ENCODE assay signal across 10 cellular contexts in genomic region chr1:242146640-242147039, GRCh38.
DNase-seq lines count a peak whose midpoint lies in the region; ATAC-seq and TF ChIP-seq lines count a peak whose summit lies in the region.
"Had no signal": no experiment of that assay in that cellular context is flagged by ENCODE, and none has a peak within 500 bp of the region (broad histone marks: within the 10 kb centered on the region; RNA-seq: fewer than 3 reads in every experiment).

No MANE protein-coding gene starts in this region.

- H3K4ac ChIP-seq in neuronal stem cell (ENCODE audit: low read length) (no peak overlapping the region), mesendoderm (ENCODE audit: low read depth, low read length) (no peak overlapping the region)

- H3K14ac ChIP-seq in neuronal stem cell (ENCODE audit: low read length): no peak overlapping the region

- H3K18ac ChIP-seq in neuronal stem cell (ENCODE audit: low read length) (no peak overlapping the region), mesendoderm (ENCODE audit: low read length) (no peak overlapping the region)

- no peak overlapping the region for H2BK12ac ChIP-seq in neuronal stem cell (ENCODE audit: low read length)

- no peak for TF ChIP-seq POLR2A in vagina (IDR thresholded peaks at IDR 0.05)

- peaks cover 3% of the 10 kb centered on the region in 2 donors for H3K4me1 ChIP-seq in neuronal stem cell (ENCODE audit: control insufficient read depth in 2 of 2, insufficient read depth in 1 of 2, low read depth in 1 of 2, low read length in 2 of 2)
- H3K4me1 ChIP-seq in vagina: no peaks in the 10 kb centered on the region
- no peaks in the 10 kb centered on the region for H3K4me1 ChIP-seq in mesendoderm (ENCODE audit: control insufficient read depth, low read depth, low read length)

- H3K9me3 ChIP-seq in neuronal stem cell (replicated peaks in 1 of 2; ENCODE audit: control insufficient read depth in 2 of 2, insufficient read depth in 1 of 2, low read depth in 1 of 2, low read length in 2 of 2): peaks cover 0 to 15% of the 10 kb centered on the region in 2 donors
- no peaks in the 10 kb centered on the region for H3K9me3 ChIP-seq in vagina

- H3K4me2 ChIP-seq in neuronal stem cell (ENCODE audit: insufficient read depth, low read length, poor library complexity, severe bottlenecking) (no peak overlapping the region), mesendoderm (ENCODE audit: low read length) (no peak overlapping the region)

- H2BK15ac ChIP-seq in neuronal stem cell (ENCODE audit: low read length): no peak overlapping the region
- H2BK15ac ChIP-seq in mesendoderm (replicated peaks; ENCODE audit: low read depth): no peak overlapping the region

- H4K8ac ChIP-seq in neuronal stem cell (ENCODE audit: low read depth, low read length) (no peak overlapping the region), mesendoderm (ENCODE audit: low read depth, low read length) (no peak overlapping the region)

- peak overlapping the region; percentile 62 for H2AFZ ChIP-seq in neuronal stem cell (ENCODE audit: low read length)

- no peak overlapping the region for H2BK5ac ChIP-seq in neuronal stem cell (ENCODE audit: low read length)
- H2BK5ac ChIP-seq in mesendoderm (ENCODE audit: low read length): no peak overlapping the region

- H2AK5ac ChIP-seq in neuronal stem cell (ENCODE audit: low read depth, low read length) (no peak overlapping the region), mesendoderm (ENCODE audit: low read length) (no peak overlapping the region)

- H4K5ac ChIP-seq in mesendoderm (ENCODE audit: low read length): no peak overlapping the region

- H3K27ac ChIP-seq in VCaP (peak overlapping the region; percentile 43), neuronal stem cell (replicated peaks; ENCODE audit: low read length) (no peak overlapping the region), vagina (no peak overlapping the region), mesendoderm (ENCODE audit: low read depth, low read length) (no peak overlapping the region)

- H3K23ac ChIP-seq in neuronal stem cell (ENCODE audit: low read depth, low read length, poor library complexity) (no peak overlapping the region), mesendoderm (ENCODE audit: low read length) (no peak overlapping the region)

- H4K91ac ChIP-seq in neuronal stem cell (ENCODE audit: low read depth, low read length, poor library complexity): no peak overlapping the region

- H3K56ac ChIP-seq in mesendoderm (ENCODE audit: low read length): no peak overlapping the region

- H3K4me3 ChIP-seq in neuronal stem cell (ENCODE audit: low read length in 2 of 2) (peak overlapping the region in 1 of 2 donors; percentile 7), vagina (no peak overlapping the region), mesendoderm (ENCODE audit: low read length) (no peak overlapping the region)

- H3K79me2 ChIP-seq in mesendoderm (ENCODE audit: control insufficient read depth, insufficient read depth, low read length): no peaks in the 10 kb centered on the region

- H3K79me1 ChIP-seq in neuronal stem cell (ENCODE audit: low read depth, low read length): no peaks in the 10 kb centered on the region
- no peaks in the 10 kb centered on the region for H3K79me1 ChIP-seq in mesendoderm (ENCODE audit: low read length)

- H3K36me3 ChIP-seq in neuronal stem cell (replicated peaks in 1 of 2; ENCODE audit: control insufficient read depth in 2 of 2, insufficient read depth in 2 of 2, low read length in 2 of 2) (no peaks in the 10 kb centered on the region), vagina (no peaks in the 10 kb centered on the region), mesendoderm (ENCODE audit: control insufficient read depth, insufficient read depth, low read length) (no peaks in the 10 kb centered on the region)

- DNase-seq in neuronal stem cell (ENCODE audit: low spot score) (no peak), vagina (ENCODE audit: extremely low spot score in 2 of 2) (no peak), mesendoderm (no peak), HK-2 (ENCODE audit: unreplicated experiment) (no peak)
- DNase-seq in activated CD4-positive, alpha-beta T cell treated with anti-CD3 and anti-CD28 coated beads for 4 hours: no peak
- DNase-seq: activated T-cell treated with anti-CD3 and anti-CD28 coated beads, Interleukin-2, amount 50 U/mL, for 24 hours; stimulated activated CD8-positive, alpha-beta memory T cell treated with anti-CD3 and anti-CD28 coated beads, Interleukin-4, amount 100 ng/mL, for 48 hours had no signal

- H3K9ac ChIP-seq in neuronal stem cell (ENCODE audit: low read depth, low read length, poor library complexity) (no peak overlapping the region), mesendoderm (ENCODE audit: low read length) (no peak overlapping the region)

- WGBS in neuronal stem cell (ENCODE audit: extremely low coverage in 2 of 2, insufficient read length in 2 of 2, insufficient replicate concordance in 1 of 2), 2 donors: no CpG with 5 or more reads among the region's 3 CpGs
- no CpG with 5 or more reads among the region's 3 CpGs for WGBS in mesendoderm (ENCODE audit: extremely low coverage, insufficient coverage, low lambda C conversion rate)

- ATAC-seq in GM18873 (IDR thresholded peaks at IDR 0.05; ENCODE audit: low FRiP score, unreplicated experiment) (peak; percentile 7), HG03139 (IDR thresholded peaks at IDR 0.05; ENCODE audit: unreplicated experiment) (peak; percentile 30)

- H2BK120ac ChIP-seq in neuronal stem cell (ENCODE audit: low read depth, low read length) (no peak overlapping the region), mesendoderm (ENCODE audit: low read depth, low read length) (no peak overlapping the region)

- intact Hi-C loops in vagina (cut with DNase I): no loop called here

- H3K27me3 ChIP-seq in neuronal stem cell (ENCODE audit: control insufficient read depth in 3 of 3, insufficient read depth in 3 of 3, low read depth in 1 of 3, low read length in 3 of 3): no peaks in the 10 kb centered on the region
- no peaks in the 10 kb centered on the region for H3K27me3 ChIP-seq in vagina
- no peaks in the 10 kb centered on the region for H3K27me3 ChIP-seq in mesendoderm (ENCODE audit: insufficient read depth, low read length, poor library complexity)

- no peak for TF ChIP-seq CTCF in VCaP (conservative IDR thresholded peaks at IDR 0.05)
- TF ChIP-seq CTCF in vagina (IDR thresholded peaks at IDR 0.05): no peak
